9 cellular contexts compared by ENCODE assay signal in the genomic region with DNA sequence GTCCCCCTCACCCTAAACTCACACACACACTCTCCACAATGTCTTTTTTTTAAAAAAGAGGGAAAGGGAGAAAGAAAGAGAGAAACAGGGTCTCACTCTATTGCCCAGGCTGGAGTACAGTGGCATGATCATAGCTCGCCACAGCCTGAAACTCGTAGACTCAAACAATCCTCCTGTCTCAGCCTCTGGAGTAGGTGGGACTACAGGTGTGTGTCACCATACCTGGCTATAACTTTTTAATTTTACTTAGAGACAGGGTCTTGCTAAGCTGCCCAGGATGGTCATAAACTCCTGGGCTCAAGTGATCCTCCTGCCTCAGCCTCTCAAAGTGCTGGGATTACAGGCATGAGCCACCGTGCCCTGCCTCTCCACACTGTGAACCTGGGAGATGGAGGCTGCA. TPM values are rescaled to one million over a fixed set of nuclear protein-coding genes. Genes with fewer than 3 reads are reported as not detected.
DNase-seq lines count a peak whose midpoint lies in the region; ATAC-seq, FAIRE-seq and TF ChIP-seq lines count a peak whose summit lies in the region.
"Had no signal": no experiment of that assay in that cellular context is flagged by ENCODE, and none has a peak within 500 bp of the region (broad histone marks: within the 10 kb centered on the region; RNA-seq: fewer than 3 reads in every experiment).

No MANE protein-coding gene starts in this region.

- H3K36me3 Mint-ChIP-seq in activated T-cell treated with anti-CD3 and anti-CD28 coated beads, Interleukin-2, amount 50 U/mL, for 24 hours (ENCODE audit: low read depth), result peaks cover 45% of the 10 kb centered on the region

- DNase-seq in activated T-cell treated with anti-CD3 and anti-CD28 coated beads, Interleukin-2, amount 50 U/mL, for 24 hours, result no peak
- DNase-seq in activated T-cell treated with anti-CD3 and anti-CD28 coated beads for 4 hours (no peak), K562 (ENCODE audit: extremely low read depth in 1 of 4, low spot score in 3 of 4) (no peak), transverse colon (no peak), CD1c-positive myeloid dendritic cell (ENCODE audit: extremely low spot score) (no peak), NCI-H82 (lab: John Stamatoyannopoulos, UW) (no peak)
- DNase-seq: PC-3 had no signal

- 24% methylated on average over 3 of the region's 3 CpGs for WGBS in K562 (ENCODE audit: insufficient coverage, low coverage, missing lambda C conversion rate)
- WGBS in transverse colon (ENCODE audit: low coverage in 1 of 2), 2 donors, result 86 to 88% methylated on average over 2 to 3 of the region's 3 CpGs

- ATAC-seq in K562 (no peak), HG02623 (IDR thresholded peaks at IDR 0.05; ENCODE audit: unreplicated experiment) (no peak)
- ATAC-seq: PC-3 had no signal

- H3K4me1 Mint-ChIP-seq in activated T-cell treated with anti-CD3 and anti-CD28 coated beads, Interleukin-2, amount 50 U/mL, for 24 hours (ENCODE audit: low read depth), result peaks cover 85% of the 10 kb centered on the region

- no peaks in the 10 kb centered on the region for H3K79me2 ChIP-seq in K562 (ENCODE audit: control insufficient read depth, insufficient read depth, low read length)

- FAIRE-seq in K562 (lab: Jason Lieb, UNC), result no peak

- intact Hi-C loops in K562 (cut with micrococcal nuclease), result no loop called here
- intact Hi-C loops in transverse colon (cut with DNase I; ENCODE audit: low total_unique reads), result no loop called here

- H3K4me3 ChIP-seq in K562 (no peak overlapping the region), mucosa of rectum (ENCODE audit: low read length in 2 of 2) (no peak overlapping the region), transverse colon (no peak overlapping the region)

- H3K27ac ChIP-seq in K562 (ENCODE audit: extremely low read depth, low read depth, low read length) (no peak overlapping the region), mucosa of rectum (ENCODE audit: low read depth in 2 of 2, low read length in 2 of 2) (peak overlapping the region; percentile 64 to 67), transverse colon (peak overlapping the region; percentile 62 to 77 (median 75))

- peak overlapping the region; percentile 93 for H3K27ac Mint-ChIP-seq in activated T-cell treated with anti-CD3 and anti-CD28 coated beads, Interleukin-2, amount 50 U/mL, for 24 hours

- no peaks in the 10 kb centered on the region for H3K36me3 ChIP-seq in K562 (ENCODE audit: control insufficient read depth, insufficient read depth, low read length)
- peaks cover 0 to 19% of the 10 kb centered on the region in 2 donors for H3K36me3 ChIP-seq in mucosa of rectum (ENCODE audit: control insufficient read depth in 2 of 2, insufficient read depth in 2 of 2, low read length in 2 of 2)
- H3K36me3 ChIP-seq in transverse colon, result no peaks in the 10 kb centered on the region

- no peaks in the 10 kb centered on the region for H4K20me1 ChIP-seq in K562 (replicated peaks; ENCODE audit: control insufficient read depth, insufficient read depth, low read length)

- no peaks in the 10 kb centered on the region for H3K9me3 Mint-ChIP-seq in activated T-cell treated with anti-CD3 and anti-CD28 coated beads, Interleukin-2, amount 50 U/mL, for 24 hours

- TF ChIP-seq CTCF in K562 (IDR thresholded peaks at IDR 0.05 in 2 of 3, conservative IDR thresholded peaks at IDR 0.05 in 1 of 3; ENCODE audit: insufficient read depth in 2 of 3, low read depth in 1 of 3, low read length in 3 of 3) (no peak), transverse colon (IDR thresholded peaks at IDR 0.05) (no peak)

- no peak for TF ChIP-seq RAD21 in K562 (CRISPR knock-in tag; conservative IDR thresholded peaks at IDR 0.05 in 1 of 2, IDR thresholded peaks at IDR 0.05 in 1 of 2)

- H3K27me3 Mint-ChIP-seq in activated T-cell treated with anti-CD3 and anti-CD28 coated beads, Interleukin-2, amount 50 U/mL, for 24 hours, result no peaks in the 10 kb centered on the region

- H2AFZ ChIP-seq in K562 (ENCODE audit: low read depth, low read length), result no peak overlapping the region

- in situ Hi-C loops in K562 (cut with MboI), result no loop called here
- in situ Hi-C loops in transverse colon (cut with MboI; ENCODE audit: low pct_ligation_motif_present in 1 of 4, low pct_unique_long_range_greater_than_20kb in 1 of 4, low sequenced_read_pairs in 3 of 4), result no loop called here

- H3K9ac ChIP-seq in K562 (ENCODE audit: insufficient read depth in 1 of 2, low read depth in 2 of 2, low read length in 2 of 2) (no peak overlapping the region), mucosa of rectum (ENCODE audit: low read depth in 1 of 2, low read length in 2 of 2) (no peak overlapping the region)

- POLR2A ChIA-PET in K562 (lab: Yijun Ruan, JAX), result interaction anchor here (0.6 to 1.2 kb wide), 2 partner anchors 71 to 1252 kb away, joined by 3 read pairs; no protein-coding TSS in a partner anchor

- CTCF ChIA-PET in K562 (lab: Yijun Ruan, JAX; ENCODE audit: low intra/inter-chr PET ratio), result no interaction called here

- peak overlapping the region; percentile 70 for H3K4me3 Mint-ChIP-seq in activated T-cell treated with anti-CD3 and anti-CD28 coated beads, Interleukin-2, amount 50 U/mL, for 24 hours

- no peaks in the 10 kb centered on the region for H3K9me1 ChIP-seq in K562 (ENCODE audit: control insufficient read depth, insufficient read depth, low read length)

- H3K9me3 ChIP-seq in K562 (replicated peaks; ENCODE audit: control insufficient read depth, insufficient read depth, low read depth, low read length) (no peaks in the 10 kb centered on the region), mucosa of rectum (ENCODE audit: control insufficient read depth in 2 of 2, low read length in 2 of 2) (no peaks in the 10 kb centered on the region), transverse colon (no peaks in the 10 kb centered on the region)

- TF ChIP-seq POLR2A in K562 (conservative IDR thresholded peaks at IDR 0.05), result no peak
- no peak for TF ChIP-seq POLR2A in transverse colon (IDR thresholded peaks at IDR 0.05)

- no peak for TF ChIP-seq EP300 in K562 (IDR thresholded peaks at IDR 0.05; ENCODE audit: low read length)
- no peak for TF ChIP-seq EP300 in transverse colon (IDR thresholded peaks at IDR 0.05; ENCODE audit: low read depth)

- H3K27me3 ChIP-seq in K562 (ENCODE audit: control insufficient read depth in 2 of 2, insufficient read depth in 2 of 2, low read length in 2 of 2) (peaks cover 0 to 33% of the 10 kb centered on the region in 2 experiments; a peak in 4 of 5 replicates), mucosa of rectum (ENCODE audit: control insufficient read depth in 2 of 2, insufficient read depth in 2 of 2, low read length in 2 of 2) (no peaks in the 10 kb centered on the region), transverse colon (no peaks in the 10 kb centered on the region)

- no peaks in the 10 kb centered on the region; a peak in 1 of 5 replicates for H3K4me1 ChIP-seq in K562 (replicated peaks in 1 of 2; ENCODE audit: control insufficient read depth in 2 of 2, insufficient read depth in 2 of 2, low read length in 2 of 2)
- peaks cover 5% of the 10 kb centered on the region in 2 donors for H3K4me1 ChIP-seq in mucosa of rectum (ENCODE audit: control insufficient read depth in 2 of 2, insufficient read depth in 2 of 2, low read length in 2 of 2)
- peaks cover 4 to 47% (median 5%) of the 10 kb centered on the region in 4 donors for H3K4me1 ChIP-seq in transverse colon

- H3K4me2 ChIP-seq in K562 (ENCODE audit: insufficient read depth, low read length), result no peak overlapping the region

- BruUV-seq in K562 (replicated peaks; lab: Mats Ljungman, UMichigan), result no TSS peak

TF ChIP-seq in K562, 482 proteins besides CTCF, POLR2A, EP300 and RAD21:
- peak; percentile 68 for TF ChIP-seq ZNF121 (CRISPR knock-in tag; conservative IDR thresholded peaks at IDR 0.05)
- no peak for TF ChIP-seq SMARCC2 (IDR thresholded peaks at IDR 0.05; ENCODE audit: low read depth)

RNA-seq across cellular contexts. Expression of gene LITAF, which starts 24.9 kb away (rescaled TPM):
- total RNA-seq in K562 (2011; cell fraction: chromatin; rRNA removed; ENCODE audit: low replicate concordance), result 1.8 and 3.5 TPM in 2 replicates
- 1.3 and 2.8 TPM in 2 replicates for total RNA-seq in K562 (2011; cell fraction: nucleolus; rRNA removed)
- 1.2 and 3.2 TPM in 2 replicates for total RNA-seq in K562 (2011; cell fraction: nucleoplasm; rRNA removed)
- total RNA-seq in K562 (2014; rRNA removed), result 4.1 and 6.2 TPM in 2 replicates
- 7.5 and 10.0 TPM in 2 replicates for total RNA-seq in K562 (2014; rRNA removed; fragmentation: Illumina TruSeq; extraction: Trizol)
- total RNA-seq in K562 (2015; rRNA removed; fragmentation: Illumina TruSeq; extraction: Trizol), result 11.1 and 11.9 TPM in 2 replicates
- 10.8 and 13.9 TPM in 2 replicates for total RNA-seq in K562 (2021)
- polyA plus RNA-seq in K562 (2011; rRNA removed), result 4.4 and 7.8 TPM in 2 replicates
- 15.6 and 16.4 TPM in 2 replicates for polyA plus RNA-seq in K562 (2011; cell fraction: cytosol; rRNA removed)
- polyA plus RNA-seq in K562 (2011; cell fraction: nucleus; rRNA removed), result 4.4 and 4.7 TPM in 2 replicates
- polyA plus RNA-seq in K562 (2012), result 14.5 and 40.7 TPM in 2 replicates
- polyA plus RNA-seq in K562 (2014; fragmentation: Illumina TruSeq; extraction: Trizol), result 14.1 and 14.8 TPM in 2 replicates
- 10 to 100 TPM; 14.9 to 17.8 TPM for polyA plus RNA-seq in K562 (2014; fragmentation: Nextera tagmentation; extraction: Ambion mirVana)
- polyA plus RNA-seq in K562 (2014; rRNA removed), result 4.9 and 6.8 TPM in 2 replicates
- 2.9 and 3.1 TPM in 2 replicates for polyA minus RNA-seq in K562 (2011; rRNA and poly(A)+ RNA removed)
- polyA minus RNA-seq in K562 (2011; cell fraction: cytosol; rRNA and poly(A)+ RNA removed), result 2.1 and 4.6 TPM in 2 replicates
- 1.2 and 2.2 TPM in 2 replicates for polyA minus RNA-seq in K562 (2011; cell fraction: nucleus; rRNA and poly(A)+ RNA removed)
- 100 to 1,000 TPM in 2 of 4 donors, 10 to 100 TPM in 2; 32.8 to 193 (median 101) TPM for total RNA-seq in transverse colon
